10 cellular contexts compared by ENCODE assay signal in genomic region chr1:14599787-14600186, GRCh38. TPM values are rescaled to one million over a fixed set of nuclear protein-coding genes. Genes with fewer than 3 reads are reported as not detected.
DNase-seq lines count a peak whose midpoint lies in the region; ATAC-seq, FAIRE-seq and TF ChIP-seq lines count a peak whose summit lies in the region.
"Had no signal": no experiment of that assay in that cellular context is flagged by ENCODE, and none has a peak within 500 bp of the region (broad histone marks: within the 10 kb centered on the region; RNA-seq: fewer than 3 reads in every experiment).

No MANE protein-coding gene starts in this region.

- no peaks in the 10 kb centered on the region for H3K79me2 ChIP-seq in OCI-LY7 (ENCODE audit: insufficient read depth, low read depth, low read length)
- no peaks in the 10 kb centered on the region for H3K79me2 ChIP-seq in keratinocyte (ENCODE audit: control insufficient read depth, insufficient read depth, low read length)

- H3K27ac ChIP-seq in OCI-LY7 (ENCODE audit: low read depth, low read length, poor library complexity, severe bottlenecking): no peak overlapping the region
- H3K27ac ChIP-seq in keratinocyte (ENCODE audit: control insufficient read depth, insufficient read depth, low read length): no peak overlapping the region
- H3K27ac ChIP-seq in thymus (ENCODE audit: low read depth): no peak overlapping the region
- no peak overlapping the region for H3K27ac ChIP-seq in caudate nucleus (ENCODE audit: low read depth, low read length)
- H3K27ac ChIP-seq: right atrium auricular region had no signal

- intact Hi-C loops in OCI-LY7 (cut with micrococcal nuclease; ENCODE audit: unreplicated experiment): no loop called here

- H2AFZ ChIP-seq in OCI-LY7 (ENCODE audit: low read length) (no peak overlapping the region), keratinocyte (ENCODE audit: control insufficient read depth, low read length) (no peak overlapping the region)

- no peaks in the 10 kb centered on the region for H3K9me3 ChIP-seq in OCI-LY7 (ENCODE audit: low read length)
- no peaks in the 10 kb centered on the region for H3K9me3 ChIP-seq in keratinocyte (ENCODE audit: control insufficient read depth, low read depth, low read length)
- H3K9me3 ChIP-seq in thymus (ENCODE audit: control insufficient read depth): no peaks in the 10 kb centered on the region
- H3K9me3 ChIP-seq: right atrium auricular region had no signal

- DNase-seq in OCI-LY7 (ENCODE audit: low spot score): peak; percentile 21
- no peak for DNase-seq in keratinocyte (ENCODE audit: low read depth, low spot score)
- no peak for DNase-seq in caudate nucleus (lab: John Stamatoyannopoulos, UW)
- DNase-seq in ureter (ENCODE audit: low spot score): no peak
- DNase-seq in SIG-M5 (lab: John Stamatoyannopoulos, UW): no peak
- DNase-seq: activated CD4-positive, CD25-positive, alpha-beta regulatory T cell treated with anti-CD3 and anti-CD28 coated beads, Interleukin-2, amount 50 U/mL, for 72 hours; HFFc6 had no signal

- no peaks in the 10 kb centered on the region for H3K9me1 ChIP-seq in keratinocyte (ENCODE audit: control insufficient read depth, extremely low read depth, insufficient read depth, low read length)

- CTCF ChIA-PET in OCI-LY7 (lab: Charles Lee; ENCODE audit: unreplicated experiment): no interaction called here

- no peak for TF ChIP-seq CTCF in OCI-LY7 (conservative IDR thresholded peaks at IDR 0.05; ENCODE audit: low read length)
- TF ChIP-seq CTCF in keratinocyte (optimal IDR thresholded peaks at IDR 0.05 in 1 of 3, IDR thresholded peaks at IDR 0.05 in 1 of 3, conservative IDR thresholded peaks at IDR 0.05 in 1 of 3; ENCODE audit: extremely low read depth in 1 of 3, insufficient read depth in 2 of 3, low read length in 3 of 3): no peak

- 3% methylated on average over 6 of the region's 6 CpGs for WGBS in thymus

- H3K4me3 ChIP-seq in OCI-LY7 (ENCODE audit: low read depth, low read length, poor library complexity, severe bottlenecking) (no peak overlapping the region), keratinocyte (ENCODE audit: control insufficient read depth in 2 of 3, extremely low read depth in 1 of 3, insufficient read depth in 2 of 3, low read depth in 1 of 3, low read length in 3 of 3) (peak overlapping the region in 1 of 3 experiments; percentile 41), thymus (ENCODE audit: low read length) (peak overlapping the region; percentile 43)

- dilution Hi-C loops in keratinocyte (cut with MboI; ENCODE audit: extremely low pct_ligation_motif_present, low sequenced_read_pairs): no loop called here

- H3K27me3 ChIP-seq in keratinocyte (ENCODE audit: control insufficient read depth, extremely low read depth, insufficient read depth, low read length) (peaks cover 53% of the 10 kb centered on the region), thymus (ENCODE audit: control insufficient read depth, insufficient read depth) (peaks cover 37% of the 10 kb centered on the region)

- H3K4me2 ChIP-seq in OCI-LY7 (ENCODE audit: low read length): peak overlapping the region; percentile 22
- H3K4me2 ChIP-seq in keratinocyte (ENCODE audit: control insufficient read depth, extremely low read depth, insufficient read depth, low read depth, low read length): peak overlapping the region; percentile 74

- H3K4me1 ChIP-seq in OCI-LY7 (ENCODE audit: insufficient read depth, low read length, poor library complexity, severe bottlenecking): peaks cover 12% of the 10 kb centered on the region
- peaks cover 8% of the 10 kb centered on the region for H3K4me1 ChIP-seq in keratinocyte (ENCODE audit: control insufficient read depth, extremely low read depth, insufficient read depth, low read length)
- H3K4me1 ChIP-seq in thymus (ENCODE audit: control insufficient read depth, insufficient read depth, low read length): no peaks in the 10 kb centered on the region

- H3K36me3 ChIP-seq in OCI-LY7 (ENCODE audit: insufficient read depth, low read length) (no peaks in the 10 kb centered on the region), keratinocyte (ENCODE audit: control insufficient read depth in 2 of 2, extremely low read depth in 1 of 2, insufficient read depth in 2 of 2, low read length in 2 of 2) (no peaks in the 10 kb centered on the region), thymus (ENCODE audit: control insufficient read depth, insufficient read depth) (no peaks in the 10 kb centered on the region)
- H3K36me3 ChIP-seq: right atrium auricular region had no signal

- H3K9me2 ChIP-seq in OCI-LY7 (ENCODE audit: insufficient read depth, low read length): no peaks in the 10 kb centered on the region

- BruUV-seq in OCI-LY7 (replicated peaks; lab: Mats Ljungman, UMichigan): no TSS peak

- FAIRE-seq in keratinocyte (lab: Jason Lieb, UNC): no peak

- ATAC-seq in GM21825 (IDR thresholded peaks at IDR 0.05; ENCODE audit: unreplicated experiment): peak; percentile 49

- POLR2A ChIA-PET in OCI-LY7 (lab: Charles Lee): interaction anchor here (0.7 kb wide), 1 partner anchor 11 kb away, joined by 3 read pairs; no protein-coding TSS in a partner anchor

- H4K20me1 ChIP-seq in OCI-LY7 (ENCODE audit: insufficient read depth, low read length) (no peaks in the 10 kb centered on the region), keratinocyte (ENCODE audit: control insufficient read depth, extremely low read depth, insufficient read depth, low read length) (no peaks in the 10 kb centered on the region)

- H3K9ac ChIP-seq in keratinocyte (ENCODE audit: control insufficient read depth, extremely low read depth, insufficient read depth, low read length): no peak overlapping the region

RNA-seq across cellular contexts. Expression of gene KAZN, which starts 1.3 kb away (rescaled TPM):
- 2.4 and 3.7 TPM in 2 replicates for total RNA-seq in OCI-LY7 (2014; rRNA removed; shearing (Covaris generic))
- total RNA-seq in OCI-LY7 (2022): 0.40 and 0.72 TPM in 2 replicates
- polyA plus RNA-seq in keratinocyte: 4.2 to 5.9 TPM (median 5.8 TPM) in 3 replicates
- polyA plus RNA-seq in keratinocyte (2011; ENCODE audit: low read depth): 7.5 TPM
- polyA plus RNA-seq in keratinocyte (2011; cell fraction: cytosol; rRNA removed): 7.2 and 8.9 TPM in 2 replicates
- 14.4 and 17.4 TPM in 2 replicates for polyA plus RNA-seq in keratinocyte (2011; cell fraction: nucleus; rRNA removed)
- 11.8 and 15.5 TPM in 2 replicates for polyA plus RNA-seq in keratinocyte (2012; ENCODE audit: low replicate concordance)
- 5.3 to 7.0 TPM (median 6.8 TPM) in 3 replicates for polyA minus RNA-seq in keratinocyte
- 9.4 TPM for polyA minus RNA-seq in keratinocyte (2011; cell fraction: cytosol; rRNA and poly(A)+ RNA removed)
- 6.6 and 10.1 TPM in 2 replicates for polyA minus RNA-seq in keratinocyte (2011; cell fraction: nucleus; rRNA and poly(A)+ RNA removed)
- 5.7 TPM for polyA plus RNA-seq in thymus
- total RNA-seq in ureter: 40.6 TPM
